In genomic region chr2:124327293-124327692, GRCh38 we compare ENCODE assay signal across 23 cellular contexts.
"Had no signal": no experiment of that assay in that cellular context is flagged by ENCODE, and none has a peak within 500 bp of the region (broad histone marks: within the 10 kb centered on the region; RNA-seq: fewer than 3 reads in every experiment).

No MANE protein-coding gene starts in this region.

- H3K4me1 ChIP-seq: colonic mucosa, heart left ventricle, left ventricle myocardium inferior, lower lobe of right lung, spleen, testis, tibial nerve, upper lobe of right lung, vagina had no signal

- H3K4me3 Mint-ChIP-seq: immature natural killer cell; memory B cell; naive B cell; nephron progenitor cell; stimulated activated naive B cell treated with anti-CD40 and anti-IgM and Interleukin-4, amounts not matched to agents 10 μg/mL and 1 μg/mL and 100 μg/mL, for 72 hours; stimulated activated naive CD8-positive, alpha-beta T cell treated with anti-CD3 and anti-CD28 coated beads, Interleukin-15, amount 100 ng/mL, for 72 hours had no signal

- H3K36me3 Mint-ChIP-seq: memory B cell; naive B cell; stimulated activated naive B cell treated with anti-CD40 and anti-IgM and Interleukin-4, amounts not matched to agents 10 μg/mL and 1 μg/mL and 100 μg/mL, for 72 hours had no signal

- H3K27me3 Mint-ChIP-seq: memory B cell; naive B cell; stimulated activated naive B cell treated with anti-CD40 and anti-IgM and Interleukin-4, amounts not matched to agents 10 μg/mL and 1 μg/mL and 100 μg/mL, for 72 hours; stimulated activated naive CD8-positive, alpha-beta T cell treated with anti-CD3 and anti-CD28 coated beads, Interleukin-15, amount 100 ng/mL, for 72 hours had no signal

- H3K27me3 ChIP-seq: colonic mucosa, heart left ventricle, neutrophil, spleen, testis, tibial nerve, upper lobe of right lung, vagina had no signal

- DNase-seq: colonic mucosa; dermis blood vessel endothelial cell; foreskin melanocyte; heart left ventricle; hippocampal formation; immature natural killer cell; left ventricle myocardium inferior; lower lobe of right lung; midbrain; naive B cell; nephron progenitor cell; spleen; stimulated activated CD4-positive, alpha-beta T cell treated with anti-CD3 and anti-CD28 coated beads, Interleukin-15, amount 100 ng/mL, for 24 hours; stimulated activated CD4-positive, alpha-beta T cell treated with anti-CD3 and anti-CD28 coated beads, Interleukin-1b, Interleukin-23, amount 100 ng/mL, for 48 hours; stimulated activated CD4-positive, alpha-beta T cell treated with anti-CD3 and anti-CD28 coated beads, Interleukin-4, amount 100 ng/mL, for 24 hours; stimulated activated naive B cell treated with anti-CD40 and anti-IgM and Interleukin-4, amounts not matched to agents 10 μg/mL and 1 μg/mL and 100 μg/mL, for 72 hours; stimulated activated naive CD8-positive, alpha-beta T cell treated with anti-CD3 and anti-CD28 coated beads, Interleukin-15, amount 100 ng/mL, for 72 hours; testis; upper lobe of right lung had no signal

- H3K27ac Mint-ChIP-seq: immature natural killer cell; memory B cell; naive B cell; nephron progenitor cell; stimulated activated naive B cell treated with anti-CD40 and anti-IgM and Interleukin-4, amounts not matched to agents 10 μg/mL and 1 μg/mL and 100 μg/mL, for 72 hours; stimulated activated naive CD8-positive, alpha-beta T cell treated with anti-CD3 and anti-CD28 coated beads, Interleukin-15, amount 100 ng/mL, for 72 hours had no signal

- H3K4me3 ChIP-seq: colonic mucosa, heart left ventricle, left ventricle myocardium inferior, lower lobe of right lung, spleen, testis, tibial nerve, upper lobe of right lung, vagina had no signal

- H3K4me1 Mint-ChIP-seq: immature natural killer cell; memory B cell; naive B cell; stimulated activated naive B cell treated with anti-CD40 and anti-IgM and Interleukin-4, amounts not matched to agents 10 μg/mL and 1 μg/mL and 100 μg/mL, for 72 hours; stimulated activated naive CD8-positive, alpha-beta T cell treated with anti-CD3 and anti-CD28 coated beads, Interleukin-15, amount 100 ng/mL, for 72 hours had no signal

- H3K27ac ChIP-seq: colonic mucosa, heart left ventricle, left ventricle myocardium inferior, lower lobe of right lung, neutrophil, spleen, testis, tibial nerve, upper lobe of right lung, vagina had no signal

- H3K9me3 ChIP-seq: colonic mucosa, heart left ventricle, left ventricle myocardium inferior, lower lobe of right lung, neutrophil, testis, tibial nerve, upper lobe of right lung, vagina had no signal

- H3K36me3 ChIP-seq: colonic mucosa, heart left ventricle, left ventricle myocardium inferior, lower lobe of right lung, neutrophil, spleen, tibial nerve, upper lobe of right lung, vagina had no signal
